Comparison of ENCODE assay signal across 9 cellular contexts in genomic region chr1:235919797-235920475, GRCh38. TPM values are rescaled to one million over a fixed set of nuclear protein-coding genes. Genes with fewer than 3 reads are reported as not detected.
DNase-seq lines count a peak whose midpoint lies in the region; ATAC-seq, FAIRE-seq and TF ChIP-seq lines count a peak whose summit lies in the region.
"Had no signal": no experiment of that assay in that cellular context is flagged by ENCODE, and none has a peak within 500 bp of the region (broad histone marks: within the 10 kb centered on the region; RNA-seq: fewer than 3 reads in every experiment).

No MANE protein-coding gene starts in this region.

- no peaks in the 10 kb centered on the region for H4K20me1 ChIP-seq in hepatocyte (ENCODE audit: insufficient read depth, poor library complexity, severe bottlenecking)

- peak; percentile 64 for FAIRE-seq in HTR-8/SVneo (lab: Jason Lieb, UNC)
- FAIRE-seq: K562 had no signal

- no peak overlapping the region for H2AFZ ChIP-seq in hepatocyte

- H3K27me3 Mint-ChIP-seq in T-helper 17 cell (no peaks in the 10 kb centered on the region), T-cell (no peaks in the 10 kb centered on the region)

- no peak overlapping the region for H3K4me3 Mint-ChIP-seq in T-helper 17 cell
- no peak overlapping the region for H3K4me3 Mint-ChIP-seq in T-cell

- TF ChIP-seq POLR2A in suprapubic skin (IDR thresholded peaks at IDR 0.05) = no peak

- WGBS in hepatocyte (ENCODE audit: low lambda C conversion rate, missing lambda C conversion rate) = 53% methylated on average over 6 of the region's 6 CpGs
- 44% methylated on average over 6 of the region's 6 CpGs for WGBS in suprapubic skin

- DNase-seq in HTR-8/SVneo (ENCODE audit: insufficient read length, low spot score) = no peak
- no peak for DNase-seq in T-helper 17 cell
- DNase-seq in hepatocyte (ENCODE audit: low spot score) = peak; percentile 46
- no peak for DNase-seq in suprapubic skin (ENCODE audit: low spot score in 2 of 2)
- no peak for DNase-seq in NCI-H82 treated with DMSO at 0.1 percent for 48 hours (lab: John Stamatoyannopoulos, UW; ENCODE audit: unreplicated experiment)
- DNase-seq in T-cell = no peak
- DNase-seq in middle frontal gyrus (ENCODE audit: extremely low spot score, low spot score) = no peak
- DNase-seq: erythroblast had no signal

- H3K4me1 ChIP-seq in hepatocyte (ENCODE audit: insufficient read depth) = peaks cover 31% of the 10 kb centered on the region
- H3K4me1 ChIP-seq in suprapubic skin = peaks cover 70% of the 10 kb centered on the region

- H3K9me3 ChIP-seq in T-helper 17 cell (ENCODE audit: control insufficient read depth, low read length, poor library complexity, severe bottlenecking) (no peaks in the 10 kb centered on the region), hepatocyte (ENCODE audit: low read depth) (no peaks in the 10 kb centered on the region), suprapubic skin (no peaks in the 10 kb centered on the region)

- H3K27ac Mint-ChIP-seq in T-helper 17 cell (peak overlapping the region; percentile 78), T-cell (peak overlapping the region in 1 of 2 donors; percentile 22)

- no peak for TF ChIP-seq CTCF in hepatocyte (IDR thresholded peaks at IDR 0.05; ENCODE audit: poor library complexity)
- TF ChIP-seq CTCF in suprapubic skin (IDR thresholded peaks at IDR 0.05) = no peak

- no peak overlapping the region for H3K4me3 ChIP-seq in hepatocyte
- H3K4me3 ChIP-seq in suprapubic skin = no peak overlapping the region
- H3K4me3 ChIP-seq: K562 had no signal

- H3K9me2 ChIP-seq in hepatocyte (replicated peaks; ENCODE audit: insufficient read depth) = no peaks in the 10 kb centered on the region

- no peak for TF ChIP-seq EP300 in suprapubic skin (IDR thresholded peaks at IDR 0.05)

- H3K27ac ChIP-seq in hepatocyte = peak overlapping the region; percentile 78
- peak overlapping the region; percentile 81 for H3K27ac ChIP-seq in suprapubic skin

- H3K27me3 ChIP-seq in hepatocyte (no peaks in the 10 kb centered on the region), suprapubic skin (no peaks in the 10 kb centered on the region)

- H3K4me2 ChIP-seq in hepatocyte = peak overlapping the region; percentile 32

- POLR2A ChIA-PET in T-cell (lab: Charles Lee) = no interaction called here

- H3K36me3 Mint-ChIP-seq in T-helper 17 cell (ENCODE audit: low read depth) (no peaks in the 10 kb centered on the region), T-cell (no peaks in the 10 kb centered on the region)

- H3K4me1 Mint-ChIP-seq in T-helper 17 cell = peaks cover 27% of the 10 kb centered on the region
- H3K4me1 Mint-ChIP-seq in T-cell = peaks cover 30 to 48% (median 38%) of the 10 kb centered on the region in 3 donors

- no peaks in the 10 kb centered on the region for H3K9me3 Mint-ChIP-seq in T-cell

- CTCF ChIA-PET in T-cell (lab: Charles Lee) = no interaction called here

- H3K36me3 ChIP-seq in hepatocyte (replicated peaks; ENCODE audit: insufficient read depth, low read depth) (no peaks in the 10 kb centered on the region), suprapubic skin (no peaks in the 10 kb centered on the region)

- ATAC-seq in T-helper 17 cell (no peak), T-cell (replicated peaks in 1 of 4) (no peak)
- ATAC-seq: K562 had no signal

- H3K79me2 ChIP-seq in hepatocyte = no peaks in the 10 kb centered on the region

RNA-seq across cellular contexts. Expression of gene LYST, which starts 53.2 kb away (rescaled TPM):
- 10 to 100 TPM; 24.5 to 29.6 TPM for total RNA-seq in T-helper 17 cell
- total RNA-seq in hepatocyte = 6.1 and 6.2 TPM in 2 replicates
- polyA plus RNA-seq in hepatocyte = 3.0 and 3.5 TPM in 2 replicates
- total RNA-seq in suprapubic skin = 100 to 1,000 TPM in 1 of 4 donors, 10 to 100 TPM in 3; 40.1 to 118 (median 68.8) TPM
- 10 to 100 TPM; 19.7 to 37.9 (median 29.1) TPM for total RNA-seq in T-cell
